28 cellular contexts compared by ENCODE assay signal in the genomic region with DNA sequence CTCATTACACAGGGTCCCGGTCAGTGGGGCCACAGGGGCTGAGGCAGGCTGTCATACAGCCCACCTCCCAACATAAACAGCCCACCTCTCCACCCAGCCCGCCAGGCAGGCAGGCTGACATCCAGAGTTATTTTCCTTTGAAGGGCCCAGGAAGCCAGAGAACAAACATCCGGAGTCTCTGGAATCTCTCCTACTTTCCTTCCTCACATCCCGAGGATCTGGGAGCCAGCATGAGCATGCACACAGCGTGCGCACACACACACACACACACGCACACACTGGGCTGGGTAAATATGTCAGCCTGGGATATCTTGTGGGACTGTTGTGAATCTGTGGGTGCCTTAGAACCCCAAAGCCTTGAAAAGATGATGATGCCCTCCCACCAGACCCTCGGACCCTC. TPM values are rescaled to one million over a fixed set of nuclear protein-coding genes. Genes with fewer than 3 reads are reported as not detected.
A peak's percentile ranks its signal among the peaks of the same experiment; 100 is the strongest.
DNase-seq lines count a peak whose midpoint lies in the region; ATAC-seq and TF ChIP-seq lines count a peak whose summit lies in the region.
"Had no signal": no experiment of that assay in that cellular context is flagged by ENCODE, and none has a peak within 500 bp of the region (broad histone marks: within the 10 kb centered on the region; RNA-seq: fewer than 3 reads in every experiment).

No MANE protein-coding gene starts in this region.

- no peaks in the 10 kb centered on the region for H3K27me3 ChIP-seq in prostate gland (replicated peaks; ENCODE audit: insufficient read depth)
- H3K27me3 ChIP-seq in smooth muscle cell (ENCODE audit: low read depth) = peaks cover 21% of the 10 kb centered on the region
- H3K27me3 ChIP-seq: BE2C had no signal

- H3F3A ChIP-seq in smooth muscle cell (ENCODE audit: low read depth) = no peaks in the 10 kb centered on the region

- H3K4me2 ChIP-seq in smooth muscle cell = no peak overlapping the region
- H3K4me2 ChIP-seq: hepatocyte had no signal

- no peak for ATAC-seq in HG02870 (IDR thresholded peaks at IDR 0.05; ENCODE audit: unreplicated experiment)
- ATAC-seq: GM12878, HepG2, psoas muscle, T-cell had no signal

- no peak overlapping the region for H3K9ac ChIP-seq in smooth muscle cell (ENCODE audit: low read depth)

- intact Hi-C loops in prostate gland (cut with DNase I) = no loop called here

- no peak overlapping the region for H3K4me3 ChIP-seq in fibroblast of pulmonary artery (replicated peaks; ENCODE audit: low read depth, low read length)
- H3K4me3 ChIP-seq in prostate gland = no peak overlapping the region
- no peak overlapping the region for H3K4me3 ChIP-seq in smooth muscle cell
- H3K4me3 ChIP-seq: GM12878, hepatocyte, psoas muscle, thoracic aorta had no signal

- H3K36me3 ChIP-seq in prostate gland = no peaks in the 10 kb centered on the region
- no peaks in the 10 kb centered on the region for H3K36me3 ChIP-seq in smooth muscle cell (ENCODE audit: low read depth)
- H3K36me3 ChIP-seq: thoracic aorta had no signal

- 42% methylated on average over 8 of the region's 8 CpGs for WGBS in prostate gland
- WGBS in smooth muscle cell (ENCODE audit: low lambda C conversion rate) = 87% methylated on average over 8 of the region's 8 CpGs

- no peaks in the 10 kb centered on the region for H3K79me2 ChIP-seq in smooth muscle cell (ENCODE audit: low read depth)
- H3K79me2 ChIP-seq: hepatocyte had no signal

- TF ChIP-seq CTCF in fibroblast of pulmonary artery (IDR thresholded peaks at IDR 0.05; ENCODE audit: low read length, missing control alignments) (no peak), prostate gland (IDR thresholded peaks at IDR 0.05) (no peak), smooth muscle cell (IDR thresholded peaks at IDR 0.05; ENCODE audit: borderline replicate concordance, insufficient read depth, poor library complexity, severe bottlenecking) (no peak)

- H3K9me3 ChIP-seq in prostate gland = no peaks in the 10 kb centered on the region
- no peaks in the 10 kb centered on the region for H3K9me3 ChIP-seq in smooth muscle cell (replicated peaks; ENCODE audit: low read depth)
- H3K9me3 ChIP-seq: BE2C, psoas muscle, thoracic aorta had no signal

- H2AFZ ChIP-seq in smooth muscle cell (ENCODE audit: low read depth) = no peak overlapping the region
- H2AFZ ChIP-seq: hepatocyte had no signal

- H3K27ac ChIP-seq in prostate gland (peak overlapping the region; percentile 55 to 66), smooth muscle cell (ENCODE audit: low read depth) (no peak overlapping the region)
- H3K27ac ChIP-seq: hepatocyte, psoas muscle, thoracic aorta had no signal

- DNase-seq in DMS53 (lab: John Stamatoyannopoulos, UW) = peak; percentile 40
- no peak for DNase-seq in DMS53 treated with DMSO at 0.1 percent for 48 hours (lab: John Stamatoyannopoulos, UW; ENCODE audit: unreplicated experiment)
- DNase-seq in fibroblast of pulmonary artery (ENCODE audit: low read depth) = peak; percentile 52
- DNase-seq in prostate gland (ENCODE audit: low spot score) = no peak
- DNase-seq in NCI-H1092 (lab: John Stamatoyannopoulos, UW) = no peak
- no peak for DNase-seq in smooth muscle cell (lab: John Stamatoyannopoulos, UW; ENCODE audit: unreplicated experiment)
- DNase-seq in stimulated activated CD4-positive, alpha-beta T cell treated with anti-CD3 and anti-CD28 coated beads, Interleukin-1b, Interleukin-23, amount 100 ng/mL, for 48 hours = no peak
- DNase-seq: 8988T; activated CD4-positive, alpha-beta T cell treated with anti-CD3 and anti-CD28 coated beads, Interleukin-2, amount 10 ng/mL, durations not matched to agents 7 days and 5 days; activated effector memory CD4-positive, alpha-beta T cell treated with anti-CD3 and anti-CD28 coated beads, Interleukin-2, amount 50 U/mL, for 16 hours; amniotic stem cell; BE2C; effector CD4-positive, alpha-beta T cell; GF-D8; H7; islet precursor cell; NCI-H1436 treated with DMSO at 0.1 percent for 48 hours; NCI-H2171; NCI-H774; psoas muscle; SIG-M5; stimulated activated CD4-positive, alpha-beta T cell treated with anti-CD3 and anti-CD28 coated beads, Interleukin-12 subunit alpha, Interleukin-12 subunit beta, amount 100 ng/mL, for 4 hours; T-cell had no signal

- H4K20me1 ChIP-seq in smooth muscle cell (ENCODE audit: low read depth) = no peaks in the 10 kb centered on the region

- no peak for TF ChIP-seq POLR2A in prostate gland (IDR thresholded peaks at IDR 0.05)

- no peaks in the 10 kb centered on the region for H3K4me1 ChIP-seq in prostate gland (replicated peaks)
- no peaks in the 10 kb centered on the region for H3K4me1 ChIP-seq in smooth muscle cell (ENCODE audit: low read depth)

RNA-seq across cellular contexts. Expression of a gene that starts 55.4 kb away (rescaled TPM):
- total RNA-seq in prostate gland (10 to 100 TPM; 24.2 to 47.7 TPM), smooth muscle cell (not detected in 2 replicates)
- 1.0 TPM in 2 replicates for polyA plus RNA-seq in smooth muscle cell
- total RNA-seq: HepG2 had no signal

Comparison
In these comparisons a context has a peak if more than half of its experiments do, and no peak if none do; other contexts are left out.
1. DNase-seq: peak in DMS53 (single experiment) and fibroblast of pulmonary artery (single experiment); none in DMS53 treated with DMSO at 0.1 percent for 48 hours (single experiment), prostate gland (single experiment), NCI-H1092 (single experiment), smooth muscle cell (single experiment) and stimulated activated CD4-positive, alpha-beta T cell treated with anti-CD3 and anti-CD28 coated beads, Interleukin-1b, Interleukin-23, amount 100 ng/mL, for 48 hours (single experiment).
2. RNA of a gene that starts 55.4 kb away (total RNA-seq): 24.2 to 47.7 TPM in prostate gland; not detected in smooth muscle cell; every median in the first group is over 10 times any median in the second.